12 cellular contexts compared by ENCODE assay signal in genomic region chr12:9391751-9392240, GRCh38.
"Had no signal": no experiment of that assay in that cellular context is flagged by ENCODE, and none has a peak within 500 bp of the region (broad histone marks: within the 10 kb centered on the region; RNA-seq: fewer than 3 reads in every experiment).

No MANE protein-coding gene starts in this region.

- H3K9me3 ChIP-seq: colonic mucosa, esophagus muscularis mucosa, psoas muscle, suprapubic skin had no signal

- DNase-seq: activated CD4-positive, alpha-beta memory T cell treated with anti-CD3 and anti-CD28 coated beads, Interleukin-2, amount 10 ng/mL, durations not matched to agents 7 days and 5 days; activated effector memory CD4-positive, alpha-beta T cell treated with Interleukin-2 at 50 U/mL for 16 hours; activated T-cell treated with anti-CD3 and anti-CD28 coated beads, Interleukin-2, amount 50 U/mL, for 4 hours; caudate nucleus; colonic mucosa; psoas muscle; trophoblast cell had no signal

- H3K36me3 ChIP-seq: colonic mucosa, esophagus muscularis mucosa, suprapubic skin had no signal

- H3K9me3 Mint-ChIP-seq: activated CD4-positive, alpha-beta memory T cell treated with anti-CD3 and anti-CD28 coated beads, Interleukin-2, amount 10 ng/mL, durations not matched to agents 7 days and 5 days; activated naive CD4-positive, alpha-beta T cell treated with anti-CD3 and anti-CD28 coated beads, Interleukin-2, amount 50 U/mL, for 24 hours; activated T-cell treated with anti-CD3 and anti-CD28 coated beads, Interleukin-2, amount 50 U/mL, for 4 hours; stimulated activated naive CD8-positive, alpha-beta T cell treated with anti-CD3 and anti-CD28 coated beads, Interleukin-15, Interleukin-2, amounts not matched to agents 100 ng/mL and 50 ng/mL, for 24 hours had no signal

- H3K4me3 ChIP-seq: colonic mucosa, esophagus muscularis mucosa, hepatocyte, psoas muscle, suprapubic skin had no signal

- H3K27me3 Mint-ChIP-seq: activated naive CD4-positive, alpha-beta T cell treated with anti-CD3 and anti-CD28 coated beads, Interleukin-2, amount 50 U/mL, for 24 hours; stimulated activated naive CD8-positive, alpha-beta T cell treated with anti-CD3 and anti-CD28 coated beads, Interleukin-15, Interleukin-2, amounts not matched to agents 100 ng/mL and 50 ng/mL, for 24 hours had no signal

- H3K4me1 ChIP-seq: colonic mucosa, esophagus muscularis mucosa, psoas muscle, suprapubic skin had no signal

- H3K27ac ChIP-seq: colonic mucosa, esophagus muscularis mucosa, hepatocyte, psoas muscle, suprapubic skin had no signal

- H3K4me3 Mint-ChIP-seq: activated CD4-positive, alpha-beta memory T cell treated with anti-CD3 and anti-CD28 coated beads, Interleukin-2, amount 10 ng/mL, durations not matched to agents 7 days and 5 days; activated naive CD4-positive, alpha-beta T cell treated with anti-CD3 and anti-CD28 coated beads, Interleukin-2, amount 50 U/mL, for 24 hours; activated T-cell treated with anti-CD3 and anti-CD28 coated beads, Interleukin-2, amount 50 U/mL, for 4 hours; stimulated activated naive CD8-positive, alpha-beta T cell treated with anti-CD3 and anti-CD28 coated beads, Interleukin-15, Interleukin-2, amounts not matched to agents 100 ng/mL and 50 ng/mL, for 24 hours had no signal

- H3K27ac Mint-ChIP-seq: activated CD4-positive, alpha-beta memory T cell treated with anti-CD3 and anti-CD28 coated beads, Interleukin-2, amount 10 ng/mL, durations not matched to agents 7 days and 5 days; activated naive CD4-positive, alpha-beta T cell treated with anti-CD3 and anti-CD28 coated beads, Interleukin-2, amount 50 U/mL, for 24 hours; stimulated activated naive CD8-positive, alpha-beta T cell treated with anti-CD3 and anti-CD28 coated beads, Interleukin-15, Interleukin-2, amounts not matched to agents 100 ng/mL and 50 ng/mL, for 24 hours had no signal

- H3K27me3 ChIP-seq: colonic mucosa, esophagus muscularis mucosa, hepatocyte, suprapubic skin had no signal
